ENCODE assay signal across 9 cellular contexts in genomic region chr7:2639994-2640830, GRCh38. TPM values are rescaled to one million over a fixed set of nuclear protein-coding genes. Genes with fewer than 3 reads are reported as not detected.
DNase-seq lines count a peak whose midpoint lies in the region; ATAC-seq and TF ChIP-seq lines count a peak whose summit lies in the region.
"Had no signal": no experiment of that assay in that cellular context is flagged by ENCODE, and none has a peak within 500 bp of the region (broad histone marks: within the 10 kb centered on the region; RNA-seq: fewer than 3 reads in every experiment).

No MANE protein-coding gene starts in this region.

- H3K4me1 Mint-ChIP-seq in dendritic cell treated with granulocyte-macrophage colony-stimulating factor and Interleukin-4, amounts not matched to agents 40 ng/mL and 50 ng/mL, for 4 days (ENCODE audit: low read depth): peaks cover 89% of the 10 kb centered on the region

- H3K27me3 ChIP-seq in right atrium auricular region: no peaks in the 10 kb centered on the region

- H3K4me3 ChIP-seq in right atrium auricular region: no peak overlapping the region

- peaks cover 0 to 91% of the 10 kb centered on the region in 2 donors for H3K4me1 ChIP-seq in right atrium auricular region

- DNase-seq in right atrium auricular region (ENCODE audit: low spot score): no peak
- no peak for DNase-seq in Right ventricle myocardium inferior (ENCODE audit: missing footprints)
- peak; percentile 84 for DNase-seq in myocyte (ENCODE audit: low read depth)
- no peak for DNase-seq in foreskin melanocyte

- peak overlapping the region; percentile 89 for H3K27ac ChIP-seq in right atrium auricular region

- H3K36me3 Mint-ChIP-seq in dendritic cell treated with granulocyte-macrophage colony-stimulating factor and Interleukin-4, amounts not matched to agents 40 ng/mL and 50 ng/mL, for 4 days (ENCODE audit: low read depth): peaks cover 93% of the 10 kb centered on the region
- H3K36me3 Mint-ChIP-seq: activated naive CD8-positive, alpha-beta T cell had no signal

- H3K9me3 ChIP-seq in right atrium auricular region: no peaks in the 10 kb centered on the region

- H3K9me3 Mint-ChIP-seq in dendritic cell treated with granulocyte-macrophage colony-stimulating factor and Interleukin-4, amounts not matched to agents 40 ng/mL and 50 ng/mL, for 4 days: no peaks in the 10 kb centered on the region

- peak overlapping the region; percentile 100 for H3K27ac Mint-ChIP-seq in dendritic cell treated with granulocyte-macrophage colony-stimulating factor and Interleukin-4, amounts not matched to agents 40 ng/mL and 50 ng/mL, for 4 days
- H3K27ac Mint-ChIP-seq: activated naive CD8-positive, alpha-beta T cell had no signal

- intact Hi-C loops in Right ventricle myocardium inferior (cut with DNase I): loop anchor here (5.0 kb wide), 1 partner anchor 33 kb away; no protein-coding TSS in a partner anchor
- intact Hi-C loops in dendritic cell treated with granulocyte-macrophage colony-stimulating factor and Interleukin-4, amounts not matched to agents 40 ng/mL and 50 ng/mL, for 4 days (cut with micrococcal nuclease): loop anchor here (5.0 to 10.0 kb wide), 2 partner anchors 83 to 115 kb away; partner anchors contain the start of genes BRAT1 and IQCE

- TF ChIP-seq CTCF in right atrium auricular region (IDR thresholded peaks at IDR 0.05): no peak

- H3K36me3 ChIP-seq in right atrium auricular region: no peaks in the 10 kb centered on the region

- H3K4me3 Mint-ChIP-seq in dendritic cell treated with granulocyte-macrophage colony-stimulating factor and Interleukin-4, amounts not matched to agents 40 ng/mL and 50 ng/mL, for 4 days: peak overlapping the region; percentile 67
- H3K4me3 Mint-ChIP-seq: activated naive CD8-positive, alpha-beta T cell had no signal

- ATAC-seq in Right ventricle myocardium inferior: no peak
- ATAC-seq in HG03469 (IDR thresholded peaks at IDR 0.05; ENCODE audit: unreplicated experiment): no peak
- ATAC-seq in GM21390 (IDR thresholded peaks at IDR 0.05; ENCODE audit: unreplicated experiment): no peak
- no peak for ATAC-seq in HG03354 (IDR thresholded peaks at IDR 0.05; ENCODE audit: poor library complexity, severe bottlenecking, unreplicated experiment)

- no peaks in the 10 kb centered on the region for H3K27me3 Mint-ChIP-seq in dendritic cell treated with granulocyte-macrophage colony-stimulating factor and Interleukin-4, amounts not matched to agents 40 ng/mL and 50 ng/mL, for 4 days
- H3K27me3 Mint-ChIP-seq: activated naive CD8-positive, alpha-beta T cell had no signal

RNA-seq across cellular contexts. Expression of gene TTYH3, which starts 8.4 kb away (rescaled TPM):
- 10 to 100 TPM in 1 of 2 donors, 1 to 10 TPM in 1; 7.0 to 11.1 TPM for total RNA-seq in right atrium auricular region
- total RNA-seq in Right ventricle myocardium inferior: 15.8 TPM
- 27.6 and 29.1 TPM in 2 replicates for total RNA-seq in myocyte
- polyA plus RNA-seq in myocyte (2012): 46.4 TPM

RNA-seq across cellular contexts. Expression of gene AMZ1, which starts 47.8 kb away (rescaled TPM):
- total RNA-seq in right atrium auricular region: under 1 TPM in 1 of 2 donors, not detected in 1; 0.07 TPM
- 0.05 TPM for total RNA-seq in Right ventricle myocardium inferior
- total RNA-seq in myocyte: 0.11 TPM in 1 of 2 replicates, not detected in the other
- polyA plus RNA-seq in myocyte (2012): 2.3 TPM
